In the genomic region with DNA sequence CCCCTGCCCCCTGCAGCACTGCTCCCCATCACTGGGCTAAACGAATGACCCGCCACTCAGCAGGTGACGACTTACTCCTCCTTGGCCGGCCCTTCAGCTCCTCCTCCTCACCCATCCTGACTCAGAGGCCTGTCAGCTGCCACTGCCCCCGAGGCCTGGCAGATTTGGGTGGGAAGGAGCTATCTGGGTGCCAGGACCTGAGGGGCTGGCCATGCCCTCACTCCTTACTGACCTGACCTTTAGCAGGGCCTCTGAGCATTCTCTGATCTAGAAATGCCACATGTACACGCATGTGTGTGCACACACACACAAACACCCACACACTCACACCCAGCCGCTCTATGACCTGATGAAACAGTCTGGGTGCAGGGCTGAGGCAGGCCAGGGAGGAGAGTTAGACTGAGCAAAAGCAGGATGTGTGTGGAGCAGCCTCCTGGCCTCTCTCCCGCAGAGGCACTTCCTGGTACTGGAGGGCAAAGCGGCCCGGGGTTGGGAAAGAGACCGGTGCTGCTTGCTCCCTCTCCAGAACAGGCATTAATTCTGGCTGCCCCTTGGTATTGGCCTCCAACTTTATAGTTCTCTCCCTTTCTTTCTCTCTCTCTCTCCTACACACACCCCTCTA, we compare ENCODE assay signal across 8 cellular contexts.
DNase-seq lines count a peak whose midpoint lies in the region; ATAC-seq, FAIRE-seq and TF ChIP-seq lines count a peak whose summit lies in the region.

No MANE protein-coding gene starts in this region.

- H3K36me3 ChIP-seq in ACC112 (ENCODE audit: insufficient read depth, low read length) (no peaks in the 10 kb centered on the region), esophagus (ENCODE audit: control insufficient read depth in 2 of 2, insufficient read depth in 2 of 2, low read length in 1 of 2) (no peaks in the 10 kb centered on the region)

- H3K4me3 Mint-ChIP-seq in activated CD4-positive, alpha-beta T cell treated with anti-CD3 and anti-CD28 coated beads, Interleukin-2, amount 10 ng/mL, durations not matched to agents 7 days and 5 days, result peak overlapping the region; percentile 67
- peak overlapping the region; percentile 4 for H3K4me3 Mint-ChIP-seq in nephron progenitor cell

- no peaks in the 10 kb centered on the region for H3K9me3 Mint-ChIP-seq in activated CD4-positive, alpha-beta T cell treated with anti-CD3 and anti-CD28 coated beads, Interleukin-2, amount 10 ng/mL, durations not matched to agents 7 days and 5 days
- H3K9me3 Mint-ChIP-seq in nephron progenitor cell, result no peaks in the 10 kb centered on the region

- H3K27ac ChIP-seq in ACC112 (ENCODE audit: low read depth, low read length) (peak overlapping the region; percentile 93), esophagus (ENCODE audit: low read depth in 2 of 2, low read length in 1 of 2) (peak overlapping the region; percentile 97 to 99)

- WGBS in esophagus, 2 donors, result 17 to 20% methylated on average over 11 of the region's 11 CpGs

- peak overlapping the region; percentile 97 for H3K27ac Mint-ChIP-seq in activated CD4-positive, alpha-beta T cell treated with anti-CD3 and anti-CD28 coated beads, Interleukin-2, amount 10 ng/mL, durations not matched to agents 7 days and 5 days
- H3K27ac Mint-ChIP-seq in nephron progenitor cell, result peak overlapping the region; percentile 62

- FAIRE-seq in HTR-8/SVneo (lab: Jason Lieb, UNC), result no peak

- CTCF ChIA-PET in activated CD4-positive, alpha-beta T cell treated with anti-CD3 and anti-CD28 coated beads, Interleukin-2, amount 10 ng/mL, durations not matched to agents 7 days and 5 days (lab: Charles Lee), result interaction anchor here (0.7 to 2.0 kb wide), 5 partner anchors 10 to 411 kb away, joined by 3 to 7 read pairs (median 3); no protein-coding TSS in a partner anchor

- no peaks in the 10 kb centered on the region for H3K9me3 ChIP-seq in esophagus (ENCODE audit: control insufficient read depth in 2 of 2, insufficient read depth in 1 of 2, low read depth in 1 of 2, low read length in 1 of 2)

- H3K27me3 ChIP-seq in ACC112 (ENCODE audit: insufficient read depth, low read length), result no peaks in the 10 kb centered on the region
- H3K27me3 ChIP-seq in esophagus (ENCODE audit: control insufficient read depth in 1 of 2, insufficient read depth in 2 of 2, low read length in 2 of 2), result no peaks in the 10 kb centered on the region

- no peak overlapping the region for H2AFZ ChIP-seq in ACC112 (ENCODE audit: low read length, unreplicated experiment)

- no peak for TF ChIP-seq CTCF in nephron progenitor cell (IDR thresholded peaks at IDR 0.05)

- H3K4me1 Mint-ChIP-seq in activated CD4-positive, alpha-beta T cell treated with anti-CD3 and anti-CD28 coated beads, Interleukin-2, amount 10 ng/mL, durations not matched to agents 7 days and 5 days, result peaks cover 79% of the 10 kb centered on the region
- peaks cover 52% of the 10 kb centered on the region for H3K4me1 Mint-ChIP-seq in nephron progenitor cell

- POLR2A ChIA-PET in activated CD4-positive, alpha-beta T cell treated with anti-CD3 and anti-CD28 coated beads, Interleukin-2, amount 10 ng/mL, durations not matched to agents 7 days and 5 days (lab: Charles Lee), result no interaction called here

- H3K79me2 ChIP-seq in ACC112 (ENCODE audit: control insufficient read depth, insufficient read depth, low read length, unreplicated experiment), result no peaks in the 10 kb centered on the region

- peaks cover 31% of the 10 kb centered on the region for H3K4me1 ChIP-seq in ACC112 (ENCODE audit: control insufficient read depth, insufficient read depth, low read length, unreplicated experiment)
- H3K4me1 ChIP-seq in esophagus (ENCODE audit: control insufficient read depth in 2 of 2, insufficient read depth in 2 of 2, low read length in 1 of 2), result peaks cover 4 to 43% of the 10 kb centered on the region in 2 donors

- DNase-seq in HTR-8/SVneo (ENCODE audit: insufficient read length, low spot score) (peak; percentile 68), nephron progenitor cell (no peak)
- peak; percentile 74 for DNase-seq in activated CD4-positive, alpha-beta T cell treated with anti-CD3 and anti-CD28 coated beads, Interleukin-2, amount 10 ng/mL, durations not matched to agents 7 days and 5 days

- H3K4me3 ChIP-seq in ACC112 (ENCODE audit: low read depth, low read length), result peak overlapping the region; percentile 27
- H3K4me3 ChIP-seq in esophagus (ENCODE audit: low read depth in 1 of 2, low read length in 2 of 2), result no peak overlapping the region

- ATAC-seq in GM19438 (IDR thresholded peaks at IDR 0.05; ENCODE audit: low read depth, unreplicated experiment) (peak; percentile 22), HG03571 (IDR thresholded peaks at IDR 0.05; ENCODE audit: unreplicated experiment) (no peak), GM18861 (IDR thresholded peaks at IDR 0.05; ENCODE audit: unreplicated experiment) (no peak)

- H3K36me3 Mint-ChIP-seq in activated CD4-positive, alpha-beta T cell treated with anti-CD3 and anti-CD28 coated beads, Interleukin-2, amount 10 ng/mL, durations not matched to agents 7 days and 5 days (ENCODE audit: low read depth), result peaks cover 2% of the 10 kb centered on the region
- H3K36me3 Mint-ChIP-seq in nephron progenitor cell (ENCODE audit: low read depth), result no peaks in the 10 kb centered on the region

- no peaks in the 10 kb centered on the region for H3K27me3 Mint-ChIP-seq in activated CD4-positive, alpha-beta T cell treated with anti-CD3 and anti-CD28 coated beads, Interleukin-2, amount 10 ng/mL, durations not matched to agents 7 days and 5 days
- peaks cover 12% of the 10 kb centered on the region for H3K27me3 Mint-ChIP-seq in nephron progenitor cell (ENCODE audit: low read depth, poor library complexity)
